Comparison of ENCODE assay signal across 11 cellular contexts in the genomic region with DNA sequence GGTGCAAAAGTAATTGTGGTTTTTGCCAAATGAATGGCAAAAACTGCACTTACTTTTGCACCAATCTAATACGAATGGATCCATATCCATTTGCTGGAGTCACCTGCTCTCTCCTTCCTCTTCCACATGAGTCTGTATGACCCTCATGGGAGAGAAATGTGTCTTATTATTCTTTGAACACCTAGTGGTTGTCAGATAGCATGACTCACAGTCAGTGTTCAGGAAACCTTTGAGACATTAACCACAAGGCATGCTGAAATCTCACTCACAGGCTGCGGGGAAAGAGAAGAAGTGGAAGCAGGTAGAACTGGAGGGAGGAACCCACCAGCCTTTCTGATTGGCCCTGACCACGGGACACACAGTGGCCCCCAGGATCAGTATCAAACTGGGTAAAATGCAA.
DNase-seq lines count a peak whose midpoint lies in the region; ATAC-seq and TF ChIP-seq lines count a peak whose summit lies in the region.
"Had no signal": no experiment of that assay in that cellular context is flagged by ENCODE, and none has a peak within 500 bp of the region (broad histone marks: within the 10 kb centered on the region; RNA-seq: fewer than 3 reads in every experiment).

No MANE protein-coding gene starts in this region.

- intact Hi-C loops in HCT116 (cut with micrococcal nuclease): no loop called here
- intact Hi-C loops in dendritic cell treated with granulocyte-macrophage colony-stimulating factor and Interleukin-4, amounts not matched to agents 40 ng/mL and 50 ng/mL, for 4 days (cut with micrococcal nuclease): no loop called here

- peak overlapping the region; percentile 67 for H3K4me2 ChIP-seq in HCT116 (ENCODE audit: low read length)

- no peaks in the 10 kb centered on the region for H3K9me3 Mint-ChIP-seq in dendritic cell treated with granulocyte-macrophage colony-stimulating factor and Interleukin-4, amounts not matched to agents 40 ng/mL and 50 ng/mL, for 4 days
- peaks cover 3% of the 10 kb centered on the region; the same call in 1 of the 2 replicates for H3K9me3 Mint-ChIP-seq in WTC11

- no peak for TF ChIP-seq POLR2A in HCT116 (IDR thresholded peaks at IDR 0.05; ENCODE audit: borderline replicate concordance, extremely low read depth, insufficient read depth, insufficient read length)

- peak; percentile 39 for TF ChIP-seq RAD21 in HCT116 (IDR thresholded peaks at IDR 0.05; ENCODE audit: low read depth)

- peak overlapping the region; percentile 41 for H3K9ac ChIP-seq in HCT116 (ENCODE audit: low read length)

- H3K4me1 ChIP-seq in HCT116 (ENCODE audit: control insufficient read depth in 1 of 2, insufficient read depth in 2 of 2, low read length in 2 of 2): peaks cover 21 to 34% of the 10 kb centered on the region in 2 experiments

- no peaks in the 10 kb centered on the region for H3K36me3 Mint-ChIP-seq in dendritic cell treated with granulocyte-macrophage colony-stimulating factor and Interleukin-4, amounts not matched to agents 40 ng/mL and 50 ng/mL, for 4 days (ENCODE audit: low read depth)
- H3K36me3 Mint-ChIP-seq in WTC11: no peaks in the 10 kb centered on the region

- H3K9me3 ChIP-seq in HCT116 (ENCODE audit: control insufficient read depth in 1 of 2, insufficient read depth in 1 of 2, low read depth in 1 of 2, low read length in 2 of 2): no peaks in the 10 kb centered on the region
- H3K9me3 ChIP-seq: thoracic aorta had no signal

- no peaks in the 10 kb centered on the region for H4K20me1 ChIP-seq in HCT116 (ENCODE audit: insufficient read depth)

- ATAC-seq in HCT116 (peak; percentile 88), HG03442 (IDR thresholded peaks at IDR 0.05; ENCODE audit: unreplicated experiment) (no peak), WTC11 (no peak; the same call in 1 of the 2 replicates)

- H2AFZ ChIP-seq in HCT116 (ENCODE audit: low read depth, low read length, poor library complexity, severe bottlenecking): peak overlapping the region; percentile 86

- CTCF ChIA-PET in HCT116 (lab: Charles Lee) (interaction anchor here (1.5 kb wide), 1 partner anchor 201 kb away, joined by 3 read pairs; no protein-coding TSS in a partner anchor), WTC11 (lab: Charles Lee) (no interaction called here)

- no TSS peak for BruUV-seq in HCT116 (replicated peaks; lab: Mats Ljungman, UMichigan)

- no peaks in the 10 kb centered on the region for H3K27me3 ChIP-seq in HCT116 (ENCODE audit: insufficient read depth, low read length)

- no peaks in the 10 kb centered on the region for H3K36me3 ChIP-seq in HCT116 (ENCODE audit: control insufficient read depth in 1 of 2, insufficient read depth in 2 of 2, low read length in 2 of 2)
- H3K36me3 ChIP-seq: thoracic aorta had no signal

- DNase-seq in HCT116 (ENCODE audit: low read depth, low spot score): peak; percentile 77
- peak; percentile 79 for DNase-seq in OCI-M1 (lab: John Stamatoyannopoulos, UW)
- peak; percentile 98 for DNase-seq in renal cortical epithelial cell (ENCODE audit: low read depth)
- no peak for DNase-seq in inferior parietal cortex (ENCODE audit: extremely low spot score)
- DNase-seq in DMS153 (lab: John Stamatoyannopoulos, UW): no peak
- DNase-seq in WTC11 (ENCODE audit: low spot score): no peak
- DNase-seq: NCI-H1105 treated with DMSO at 0.1 percent for 48 hours; stimulated activated CD4-positive, alpha-beta T cell treated with anti-CD3 and anti-CD28 coated beads, Interleukin-2, amount 100 ng/mL, for 24 hours had no signal

- RAD21 ChIA-PET in HCT116 (lab: Charles Lee; ENCODE audit: low non-redundant PET in 1 of 2, low total read pairs in 2 of 2, uncharacterized antibody in 2 of 2, unreplicated experiment in 2 of 2): interaction anchor here in 1 of 2 experiments (0.6 to 0.8 kb wide), 2 partner anchors 16 to 48 kb away, joined by 3 to 5 read pairs; no protein-coding TSS in a partner anchor

- no peak overlapping the region for H3K4me3 Mint-ChIP-seq in dendritic cell treated with granulocyte-macrophage colony-stimulating factor and Interleukin-4, amounts not matched to agents 40 ng/mL and 50 ng/mL, for 4 days
- H3K4me3 Mint-ChIP-seq in WTC11: no peak overlapping the region

- peak overlapping the region; percentile 17; the same call in 1 of the 2 replicates for H3K27ac ChIP-seq in HCT116 (ENCODE audit: low read depth, low read length)
- H3K27ac ChIP-seq: thoracic aorta had no signal

- no peaks in the 10 kb centered on the region for H3K79me2 ChIP-seq in HCT116 (ENCODE audit: insufficient read depth, low read length)

- H3K27me3 Mint-ChIP-seq in dendritic cell treated with granulocyte-macrophage colony-stimulating factor and Interleukin-4, amounts not matched to agents 40 ng/mL and 50 ng/mL, for 4 days: peaks cover 2% of the 10 kb centered on the region
- H3K27me3 Mint-ChIP-seq in WTC11 (ENCODE audit: low read depth): no peaks in the 10 kb centered on the region

- no peaks in the 10 kb centered on the region for H3K9me2 ChIP-seq in HCT116 (ENCODE audit: insufficient read depth)

- peaks cover 33% of the 10 kb centered on the region for H3K4me1 Mint-ChIP-seq in dendritic cell treated with granulocyte-macrophage colony-stimulating factor and Interleukin-4, amounts not matched to agents 40 ng/mL and 50 ng/mL, for 4 days (ENCODE audit: low read depth)
- no peaks in the 10 kb centered on the region for H3K4me1 Mint-ChIP-seq in WTC11

- H3K4me3 ChIP-seq in HCT116 (replicated peaks in 1 of 2; ENCODE audit: low read depth in 1 of 2, low read length in 2 of 2): peak overlapping the region in 1 of 2 experiments; percentile 17; a peak in 2 of 4 replicates
- H3K4me3 ChIP-seq: thoracic aorta had no signal

- POLR2A ChIA-PET in HCT116 (lab: Charles Lee) (interaction anchor here (0.8 kb wide), 1 partner anchor 228 kb away, joined by 3 read pairs; no protein-coding TSS in a partner anchor), WTC11 (lab: Charles Lee) (no interaction called here)

- TF ChIP-seq CTCF in HCT116 (IDR thresholded peaks at IDR 0.05 in 2 of 3, conservative IDR thresholded peaks at IDR 0.05 in 1 of 3; ENCODE audit: borderline replicate concordance in 1 of 3, insufficient read depth in 1 of 3, low read depth in 2 of 3, low read length in 2 of 3): peak in 2 of 3 experiments; percentile 16 to 33; a peak in 3 of 6 replicates
- no peak for TF ChIP-seq CTCF in WTC11 (IDR thresholded peaks at IDR 0.05)

- H3K27ac Mint-ChIP-seq in dendritic cell treated with granulocyte-macrophage colony-stimulating factor and Interleukin-4, amounts not matched to agents 40 ng/mL and 50 ng/mL, for 4 days: peak overlapping the region; percentile 39
- no peak overlapping the region for H3K27ac Mint-ChIP-seq in WTC11

TF ChIP-seq in HCT116, 20 proteins besides CTCF, POLR2A, EP300 and RAD21 (continues in another document):
- TF ChIP-seq FOSL1 (IDR thresholded peaks at IDR 0.05; ENCODE audit: low read depth) (peak; percentile 84), SIN3A (IDR thresholded peaks at IDR 0.05; ENCODE audit: low read depth) (peak; percentile 70), YY1 (IDR thresholded peaks at IDR 0.05; ENCODE audit: extremely low read depth, insufficient replicate concordance, low read depth, low read length) (peak; percentile 54), CEBPB (IDR thresholded peaks at IDR 0.05; ENCODE audit: low read depth) (peak; percentile 84), EZH2phosphoT487 (IDR thresholded peaks at IDR 0.05; ENCODE audit: borderline replicate concordance) (no peak)

TF ChIP-seq in WTC11, 78 proteins besides CTCF, POLR2A, EP300 and RAD21:
- TF ChIP-seq, protein P1, sequence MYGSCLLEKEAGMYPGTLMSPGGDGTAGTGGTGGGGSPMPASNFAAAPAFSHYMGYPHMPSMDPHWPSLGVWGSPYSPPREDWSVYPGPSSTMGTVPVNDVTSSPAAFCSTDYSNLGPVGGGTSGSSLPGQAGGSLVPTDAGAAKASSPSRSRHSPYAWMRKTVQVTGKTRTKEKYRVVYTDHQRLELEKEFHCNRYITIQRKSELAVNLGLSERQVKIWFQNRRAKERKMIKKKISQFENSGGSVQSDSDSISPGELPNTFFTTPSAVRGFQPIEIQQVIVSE (CRISPR knock-in tag; IDR thresholded peaks at IDR 0.05; ENCODE audit: borderline replicate concordance): no peak
- no peak for TF ChIP-seq ESRRA (CRISPR knock-in tag; IDR thresholded peaks at IDR 0.05; ENCODE audit: borderline replicate concordance)
- TF ChIP-seq PREB (CRISPR knock-in tag; IDR thresholded peaks at IDR 0.05; ENCODE audit: borderline replicate concordance): no peak
- TF ChIP-seq ZNF263 (CRISPR knock-in tag; IDR thresholded peaks at IDR 0.05; ENCODE audit: low read depth): no peak
- TF ChIP-seq NFYB (CRISPR knock-in tag; conservative IDR thresholded peaks at IDR 0.05; ENCODE audit: low read depth): no peak
- TF ChIP-seq FOXK1 (CRISPR knock-in tag; IDR thresholded peaks at IDR 0.05): no peak
- TF ChIP-seq ATF1 (CRISPR knock-in tag; IDR thresholded peaks at IDR 0.05): no peak
- no peak for TF ChIP-seq SMAD3 (CRISPR knock-in tag; IDR thresholded peaks at IDR 0.05; ENCODE audit: borderline replicate concordance)
- TF ChIP-seq, protein P2, sequence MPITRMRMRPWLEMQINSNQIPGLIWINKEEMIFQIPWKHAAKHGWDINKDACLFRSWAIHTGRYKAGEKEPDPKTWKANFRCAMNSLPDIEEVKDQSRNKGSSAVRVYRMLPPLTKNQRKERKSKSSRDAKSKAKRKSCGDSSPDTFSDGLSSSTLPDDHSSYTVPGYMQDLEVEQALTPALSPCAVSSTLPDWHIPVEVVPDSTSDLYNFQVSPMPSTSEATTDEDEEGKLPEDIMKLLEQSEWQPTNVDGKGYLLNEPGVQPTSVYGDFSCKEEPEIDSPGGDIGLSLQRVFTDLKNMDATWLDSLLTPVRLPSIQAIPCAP (CRISPR knock-in tag; IDR thresholded peaks at IDR 0.05): no peak
- TF ChIP-seq, protein P3, sequence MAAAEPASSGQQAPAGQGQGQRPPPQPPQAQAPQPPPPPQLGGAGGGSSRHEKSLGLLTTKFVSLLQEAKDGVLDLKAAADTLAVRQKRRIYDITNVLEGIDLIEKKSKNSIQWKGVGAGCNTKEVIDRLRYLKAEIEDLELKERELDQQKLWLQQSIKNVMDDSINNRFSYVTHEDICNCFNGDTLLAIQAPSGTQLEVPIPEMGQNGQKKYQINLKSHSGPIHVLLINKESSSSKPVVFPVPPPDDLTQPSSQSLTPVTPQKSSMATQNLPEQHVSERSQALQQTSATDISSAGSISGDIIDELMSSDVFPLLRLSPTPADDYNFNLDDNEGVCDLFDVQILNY (CRISPR knock-in tag; IDR thresholded peaks at IDR 0.05): no peak
- TF ChIP-seq ZNF423 (CRISPR knock-in tag; IDR thresholded peaks at IDR 0.05): no peak

Comparison
In these comparisons a context has a peak if more than half of its experiments do, and no peak if none do; other contexts are left out.
1. DNase-seq: peak in HCT116 (single experiment), OCI-M1 (single experiment) and renal cortical epithelial cell (single experiment); none in inferior parietal cortex (single experiment), DMS153 (single experiment) and WTC11 (single experiment).
2. Of the 4 proteins assayed by ChIP-seq in both WTC11 and HCT116: peak only in WTC11: none; only in HCT116: CTCF, MAX and SP1; in both: none; in neither: 1.